8 cellular contexts compared by ENCODE assay signal in the genomic region with DNA sequence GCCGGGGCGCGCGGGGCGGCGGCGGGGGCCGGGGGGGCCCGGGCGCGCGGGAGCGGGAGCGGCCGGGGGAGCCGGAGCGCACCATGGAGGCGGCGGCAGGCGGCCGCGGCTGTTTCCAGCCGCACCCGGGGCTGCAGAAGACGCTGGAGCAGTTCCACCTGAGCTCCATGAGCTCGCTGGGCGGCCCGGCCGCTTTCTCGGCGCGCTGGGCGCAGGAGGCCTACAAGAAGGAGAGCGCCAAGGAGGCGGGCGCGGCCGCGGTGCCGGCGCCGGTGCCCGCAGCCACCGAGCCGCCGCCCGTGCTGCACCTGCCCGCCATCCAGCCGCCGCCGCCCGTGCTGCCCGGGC. TPM values are rescaled to one million over a fixed set of nuclear protein-coding genes. Genes with fewer than 3 reads are reported as not detected.
A peak's percentile ranks its signal among the peaks of the same experiment; 100 is the strongest.
DNase-seq lines count a peak whose midpoint lies in the region; ATAC-seq and TF ChIP-seq lines count a peak whose summit lies in the region.

No MANE protein-coding gene starts in this region.

- peak overlapping the region; percentile 90 for H3K27ac ChIP-seq in right cardiac atrium (ENCODE audit: low read length)
- H3K27ac ChIP-seq in spleen, result peak overlapping the region; percentile 68 to 99 (median 84)

- no peaks in the 10 kb centered on the region for H3K36me3 ChIP-seq in spleen

- H3K4me1 ChIP-seq in right cardiac atrium (ENCODE audit: control insufficient read depth, insufficient read depth, low read length) (peaks cover 15% of the 10 kb centered on the region), spleen (peaks cover 45 to 76% (median 64%) of the 10 kb centered on the region in 6 donors)

- peaks cover 14% of the 10 kb centered on the region for H3K4me1 Mint-ChIP-seq in activated T-helper 17 cell treated with anti-CD3 and anti-CD28 coated beads, Interleukin-2, amount 50 U/mL, for 72 hours

- no peak for ATAC-seq in activated T-helper 17 cell treated with anti-CD3 and anti-CD28 coated beads, Interleukin-2, amount 50 U/mL, for 72 hours (replicated peaks)
- no peak for ATAC-seq in right cardiac atrium

- intact Hi-C loops in right cardiac atrium (cut with DNase I), result loop anchor here in 1 of 4 donors (2.0 kb wide), 1 partner anchor 16 kb away; no protein-coding TSS in a partner anchor
- intact Hi-C loops in spleen (cut with DNase I; ENCODE audit: low total_unique reads), result no loop called here

- no peak for TF ChIP-seq POLR2A in spleen (IDR thresholded peaks at IDR 0.05)

- peaks cover 43% of the 10 kb centered on the region for H3K36me3 Mint-ChIP-seq in activated T-helper 17 cell treated with anti-CD3 and anti-CD28 coated beads, Interleukin-2, amount 50 U/mL, for 72 hours (ENCODE audit: low read depth)

- no peaks in the 10 kb centered on the region for H3K9me3 ChIP-seq in right cardiac atrium (ENCODE audit: control insufficient read depth, low read length)
- no peaks in the 10 kb centered on the region for H3K9me3 ChIP-seq in spleen

- no peaks in the 10 kb centered on the region for H3K9me3 Mint-ChIP-seq in activated T-helper 17 cell treated with anti-CD3 and anti-CD28 coated beads, Interleukin-2, amount 50 U/mL, for 72 hours

- H3K27me3 Mint-ChIP-seq in activated T-helper 17 cell treated with anti-CD3 and anti-CD28 coated beads, Interleukin-2, amount 50 U/mL, for 72 hours, result no peaks in the 10 kb centered on the region

- peak overlapping the region; percentile 99 for H3K4me3 Mint-ChIP-seq in activated T-helper 17 cell treated with anti-CD3 and anti-CD28 coated beads, Interleukin-2, amount 50 U/mL, for 72 hours

- H3K4me3 ChIP-seq in right cardiac atrium (ENCODE audit: low read length) (peak overlapping the region; percentile 94), spleen (peak overlapping the region; percentile 69 to 90 (median 74))

- peak overlapping the region; percentile 97 for H3K27ac Mint-ChIP-seq in activated T-helper 17 cell treated with anti-CD3 and anti-CD28 coated beads, Interleukin-2, amount 50 U/mL, for 72 hours

- TF ChIP-seq CTCF in spleen (IDR thresholded peaks at IDR 0.05 in 8 of 11, conservative IDR thresholded peaks at IDR 0.05 in 3 of 11), result no peak

- under 1% methylated on average over 53 of the region's 53 CpGs for WGBS in right cardiac atrium
- 0 to 3% (median 0%) methylated on average over 7 to 53 of the region's 53 CpGs for WGBS in spleen, 5 donors

- H3K27me3 ChIP-seq in right cardiac atrium (ENCODE audit: control insufficient read depth, insufficient read depth), result no peaks in the 10 kb centered on the region
- H3K27me3 ChIP-seq in spleen (replicated peaks in 1 of 7), result peaks cover 0 to 8% (median 0%) of the 10 kb centered on the region in 7 donors

- DNase-seq in activated gamma-delta T cell (lab: John Stamatoyannopoulos, UW) (peak; percentile 48), activated gamma-delta T cell treated with Interleukin-2 at 50 U/mL for 16 hours (no peak), right cardiac atrium (peak in 2 of 3 donors; percentile 73 to 77), spleen (peak; percentile 90), ecto neural progenitor cell (ENCODE audit: low spot score) (no peak), NCI-H226 (no peak), HuH-7 (ENCODE audit: low spot score) (no peak)

RNA-seq across cellular contexts. Expression of gene SKI, which starts 0.5 kb away (rescaled TPM):
- 10 to 100 TPM; 39.5 to 52.1 TPM for total RNA-seq in activated T-helper 17 cell treated with anti-CD3 and anti-CD28 coated beads, Interleukin-2, amount 50 U/mL, for 72 hours
- total RNA-seq in right cardiac atrium (10 to 100 TPM; 56.7 to 83.1 (median 68.9) TPM), spleen (10 to 100 TPM; 47.4 to 100.0 (median 64.0) TPM)
- polyA plus RNA-seq in right cardiac atrium (35.6 TPM), spleen (10 to 100 TPM in 1 of 3 donors, 1 to 10 TPM in 2; 4.4 to 16.8 (median 6.5) TPM)

RNA-seq across cellular contexts. Expression of gene FAAP20, which starts 34.1 kb away (rescaled TPM):
- 10 to 100 TPM; 56.7 to 68.3 TPM for total RNA-seq in activated T-helper 17 cell treated with anti-CD3 and anti-CD28 coated beads, Interleukin-2, amount 50 U/mL, for 72 hours
- 10 to 100 TPM; 35.5 to 49.3 (median 37.2) TPM for total RNA-seq in right cardiac atrium
- polyA plus RNA-seq in right cardiac atrium, result 56.3 TPM
- 10 to 100 TPM; 20.6 to 64.0 (median 46.6) TPM for total RNA-seq in spleen
- polyA plus RNA-seq in spleen, result 100 to 1,000 TPM in 1 of 3 donors, 10 to 100 TPM in 2; 66.8 to 113 (median 94.1) TPM

Comparison
In these comparisons a context has a peak if more than half of its experiments do, and no peak if none do; other contexts are left out.
1. DNase-seq: peak in activated gamma-delta T cell (single experiment), right cardiac atrium (2 of 3) and spleen (single experiment); none in activated gamma-delta T cell treated with Interleukin-2 at 50 U/mL for 16 hours (single experiment), ecto neural progenitor cell (single experiment), NCI-H226 (single experiment) and HuH-7 (single experiment).